In genomic region chr3:191343115-191343514, GRCh38 we compare ENCODE assay signal across 18 cellular contexts. TPM values are rescaled to one million over a fixed set of nuclear protein-coding genes. Genes with fewer than 3 reads are reported as not detected.
A peak's percentile ranks its signal among the peaks of the same experiment; 100 is the strongest.
DNase-seq lines count a peak whose midpoint lies in the region; ATAC-seq and TF ChIP-seq lines count a peak whose summit lies in the region.
"Had no signal": no experiment of that assay in that cellular context is flagged by ENCODE, and none has a peak within 500 bp of the region (broad histone marks: within the 10 kb centered on the region; RNA-seq: fewer than 3 reads in every experiment).

No MANE protein-coding gene starts in this region.

- ATAC-seq in Right ventricle myocardium superior (ENCODE audit: poor library complexity) (peak; percentile 38), left ventricle myocardium superior (no peak), activated B cell treated with CpG ODN at 0.5 μM for 24 hours (ENCODE audit: low read depth) (no peak), GM18870 (IDR thresholded peaks at IDR 0.05; ENCODE audit: unreplicated experiment) (no peak)
- no peak for ATAC-seq in stimulated activated naive CD8-positive, alpha-beta T cell treated with anti-CD3 and anti-CD28 coated beads, Interleukin-15, Interleukin-2, amounts not matched to agents 100 U/mL and 50 U/mL, for 24 hours
- ATAC-seq: GM23338 had no signal

- H3K36me3 ChIP-seq in mesenchymal stem cell (ENCODE audit: control insufficient read depth in 1 of 2, insufficient read depth in 2 of 2, low read depth in 1 of 2, low read length in 2 of 2), result no peaks in the 10 kb centered on the region
- H3K36me3 ChIP-seq: Peyer's patch had no signal

- H3K9ac ChIP-seq in mesenchymal stem cell (ENCODE audit: low read length), result peak overlapping the region; percentile 11

- CTCF ChIA-PET in activated B cell treated with CpG ODN at 0.5 μM for 24 hours (lab: Charles Lee), result no interaction called here

- no peak overlapping the region for H4K91ac ChIP-seq in mesenchymal stem cell (ENCODE audit: low read length)

- H3K36me3 Mint-ChIP-seq in activated B cell treated with CpG ODN at 0.5 μM for 24 hours (ENCODE audit: low read depth), result peaks cover 17% of the 10 kb centered on the region
- H3K36me3 Mint-ChIP-seq: CD4-positive, CD25-positive, alpha-beta regulatory T cell had no signal

- H3K18ac ChIP-seq in mesenchymal stem cell (ENCODE audit: low read depth in 1 of 2, low read length in 2 of 2), result no peak overlapping the region

- H3K14ac ChIP-seq in mesenchymal stem cell (ENCODE audit: low read length in 2 of 2), result no peak overlapping the region

- H2BK12ac ChIP-seq in mesenchymal stem cell (ENCODE audit: low read length in 2 of 2), result no peak overlapping the region

- H3K27me3 ChIP-seq in mesenchymal stem cell (ENCODE audit: control insufficient read depth in 1 of 2, insufficient read depth in 1 of 2, low read length in 2 of 2), result no peaks in the 10 kb centered on the region
- H3K27me3 ChIP-seq: Peyer's patch had no signal

- H3K4me1 Mint-ChIP-seq in activated B cell treated with CpG ODN at 0.5 μM for 24 hours, result peaks cover 93% of the 10 kb centered on the region

- H2BK15ac ChIP-seq in mesenchymal stem cell (ENCODE audit: low read depth, poor library complexity, severe bottlenecking), result no peak overlapping the region

- H2AFZ ChIP-seq in mesenchymal stem cell (ENCODE audit: low read depth, low read length), result no peak overlapping the region
- H2AFZ ChIP-seq: GM23338 had no signal

- peak overlapping the region; percentile 56 for H3K27ac ChIP-seq in mesenchymal stem cell (ENCODE audit: low read length, poor library complexity, severe bottlenecking)
- H3K27ac ChIP-seq: Peyer's patch had no signal

- no peaks in the 10 kb centered on the region for H3K79me1 ChIP-seq in mesenchymal stem cell (replicated peaks; ENCODE audit: low read length, poor library complexity, severe bottlenecking)

- no peaks in the 10 kb centered on the region for H3K27me3 Mint-ChIP-seq in activated B cell treated with CpG ODN at 0.5 μM for 24 hours
- H3K27me3 Mint-ChIP-seq: CD4-positive, CD25-positive, alpha-beta regulatory T cell had no signal

- no peak overlapping the region for H3K4ac ChIP-seq in mesenchymal stem cell (ENCODE audit: low read depth in 1 of 2, low read length in 2 of 2)

- H3K9me3 ChIP-seq in mesenchymal stem cell (ENCODE audit: control insufficient read depth, low read length), result no peaks in the 10 kb centered on the region
- H3K9me3 ChIP-seq: Peyer's patch had no signal

- peaks cover 8% of the 10 kb centered on the region for H3K4me1 ChIP-seq in mesenchymal stem cell (ENCODE audit: control insufficient read depth, insufficient read depth, low read depth, low read length)

- TF ChIP-seq CTCF in activated B cell treated with CpG ODN at 0.5 μM for 24 hours (IDR thresholded peaks at IDR 0.05), result no peak

- TF ChIP-seq POLR2A in erythroblast (IDR thresholded peaks at IDR 0.05; ENCODE audit: low read length), result no peak

- DNase-seq in Right ventricle myocardium superior (no peak), left ventricle myocardium superior (no peak), activated B cell treated with CpG ODN at 0.5 μM for 24 hours (no peak), mesenchymal stem cell (peak; percentile 16), globus pallidus (ENCODE audit: low spot score) (no peak), erythroblast (lab: John Stamatoyannopoulos, UW) (no peak)
- no peak for DNase-seq in stimulated activated naive CD8-positive, alpha-beta T cell treated with anti-CD3 and anti-CD28 coated beads, Interleukin-15, Interleukin-2, amounts not matched to agents 100 U/mL and 50 U/mL, for 24 hours
- DNase-seq: AML-193; Calu3; CD4-positive, CD25-positive, alpha-beta regulatory T cell; MM.1S; NCI-H2029; NCI-H2171 treated with DMSO at 0.1 percent for 48 hours; NCI-H510A; Peyer's patch; SIG-M5 had no signal

- H3K23ac ChIP-seq in mesenchymal stem cell (ENCODE audit: low read length in 2 of 2), result no peak overlapping the region

- 90% methylated on average over 2 of the region's 4 CpGs for WGBS in mesenchymal stem cell

- H2BK5ac ChIP-seq in mesenchymal stem cell (ENCODE audit: low read depth, low read length, poor library complexity, severe bottlenecking), result no peak overlapping the region

- no peak overlapping the region for H3K4me3 ChIP-seq in mesenchymal stem cell (ENCODE audit: insufficient read depth in 1 of 2, low read depth in 1 of 2, low read length in 2 of 2)
- H3K4me3 ChIP-seq: GM23338, Peyer's patch had no signal

- H2AK5ac ChIP-seq in mesenchymal stem cell (ENCODE audit: low read length, severe bottlenecking), result no peak overlapping the region

- H3K27ac Mint-ChIP-seq in activated B cell treated with CpG ODN at 0.5 μM for 24 hours, result peak overlapping the region; percentile 57
- H3K27ac Mint-ChIP-seq: CD4-positive, CD25-positive, alpha-beta regulatory T cell had no signal

- H3K9me3 Mint-ChIP-seq in activated B cell treated with CpG ODN at 0.5 μM for 24 hours, result no peaks in the 10 kb centered on the region
- H3K9me3 Mint-ChIP-seq: CD4-positive, CD25-positive, alpha-beta regulatory T cell; GM23338 had no signal

- H2BK120ac ChIP-seq in mesenchymal stem cell (ENCODE audit: low read depth, low read length), result no peak overlapping the region

- POLR2A ChIA-PET in activated B cell treated with CpG ODN at 0.5 μM for 24 hours (lab: Charles Lee), result no interaction called here

- H3K4me3 Mint-ChIP-seq in activated B cell treated with CpG ODN at 0.5 μM for 24 hours, result no peak overlapping the region
- H3K4me3 Mint-ChIP-seq: CD4-positive, CD25-positive, alpha-beta regulatory T cell; GM23338 had no signal

- H4K8ac ChIP-seq in mesenchymal stem cell (ENCODE audit: low read length), result no peak overlapping the region

- no peak overlapping the region for H3K4me2 ChIP-seq in mesenchymal stem cell (ENCODE audit: low read length, poor library complexity, severe bottlenecking)
- H3K4me2 ChIP-seq: GM23338 had no signal

- intact Hi-C loops in Right ventricle myocardium superior (cut with DNase I) (no loop called here), left ventricle myocardium superior (cut with micrococcal nuclease) (no loop called here), activated B cell treated with CpG ODN at 0.5 μM for 24 hours (cut with micrococcal nuclease) (loop anchor here (2.0 kb wide), 1 partner anchor 16 kb away; no protein-coding TSS in a partner anchor)

RNA-seq across cellular contexts. Expression of gene UTS2B, which starts 12.8 kb away (rescaled TPM):
- total RNA-seq in Right ventricle myocardium superior (0.19 TPM), left ventricle myocardium superior (0.42 TPM), activated B cell treated with CpG ODN at 0.5 μM for 24 hours (1.9 and 2.1 TPM in 2 replicates)
- 0.55 TPM for polyA plus RNA-seq in mesenchymal stem cell (2013, experiment 1 of 2)
- 0.55 TPM for polyA plus RNA-seq in mesenchymal stem cell (2013, experiment 2 of 2)
- total RNA-seq: CD4-positive, CD25-positive, alpha-beta regulatory T cell; GM23338 had no signal
- polyA plus RNA-seq: CD4-positive, CD25-positive, alpha-beta regulatory T cell had no signal

RNA-seq across cellular contexts. Expression of gene CCDC50, which starts 13.9 kb away (rescaled TPM):
- total RNA-seq in Right ventricle myocardium superior, result 50.8 TPM
- 55.2 TPM for total RNA-seq in left ventricle myocardium superior
- 144 and 153 TPM in 2 replicates for total RNA-seq in activated B cell treated with CpG ODN at 0.5 μM for 24 hours
- 83.5 TPM for polyA plus RNA-seq in mesenchymal stem cell (2013, experiment 1 of 2)
- polyA plus RNA-seq in mesenchymal stem cell (2013, experiment 2 of 2), result 86.8 TPM
